Comparison of ENCODE assay signal across 11 cellular contexts in genomic region chr5:31889131-31889561, GRCh38.
DNase-seq lines count a peak whose midpoint lies in the region; ATAC-seq and TF ChIP-seq lines count a peak whose summit lies in the region.
"Had no signal": no experiment of that assay in that cellular context is flagged by ENCODE, and none has a peak within 500 bp of the region (broad histone marks: within the 10 kb centered on the region; RNA-seq: fewer than 3 reads in every experiment).

No MANE protein-coding gene starts in this region.

- H3K27ac ChIP-seq in caudate nucleus (ENCODE audit: low read depth, low read length), result peak overlapping the region; percentile 96
- H3K27ac ChIP-seq in lung (ENCODE audit: low read depth in 1 of 2, low read length in 1 of 2), result peak overlapping the region in 1 of 2 donors; percentile 15
- peak overlapping the region; percentile 9 to 76 (median 65) for H3K27ac ChIP-seq in upper lobe of left lung
- H3K27ac ChIP-seq in adrenal gland, result no peak overlapping the region
- H3K27ac ChIP-seq: colonic mucosa had no signal

- no peak overlapping the region for H3K4me3 ChIP-seq in lung
- no peak overlapping the region for H3K4me3 ChIP-seq in upper lobe of left lung
- no peak overlapping the region for H3K4me3 ChIP-seq in adrenal gland
- H3K4me3 ChIP-seq: colonic mucosa had no signal

- intact Hi-C loops in adrenal gland (cut with DNase I), result no loop called here

- H3K9me3 ChIP-seq in lung (ENCODE audit: control insufficient read depth in 2 of 2, insufficient read depth in 1 of 2, low read length in 1 of 2) (no peaks in the 10 kb centered on the region), upper lobe of left lung (no peaks in the 10 kb centered on the region), adrenal gland (replicated peaks in 1 of 3) (no peaks in the 10 kb centered on the region)
- H3K9me3 ChIP-seq: colonic mucosa had no signal

- no peak for TF ChIP-seq EP300 in upper lobe of left lung (IDR thresholded peaks at IDR 0.05)

- TF ChIP-seq CTCF in lung (IDR thresholded peaks at IDR 0.05; ENCODE audit: control extremely low read depth, extremely low read depth) (no peak), upper lobe of left lung (IDR thresholded peaks at IDR 0.05) (no peak), adrenal gland (IDR thresholded peaks at IDR 0.05) (no peak)

- TF ChIP-seq POLR2A in upper lobe of left lung (IDR thresholded peaks at IDR 0.05), result no peak
- no peak for TF ChIP-seq POLR2A in adrenal gland (IDR thresholded peaks at IDR 0.05)

- H3K36me3 ChIP-seq in lung (ENCODE audit: control insufficient read depth in 2 of 2, insufficient read depth in 2 of 2, low read length in 2 of 2) (no peaks in the 10 kb centered on the region), upper lobe of left lung (no peaks in the 10 kb centered on the region), adrenal gland (replicated peaks in 1 of 2) (no peaks in the 10 kb centered on the region)
- H3K36me3 ChIP-seq: colonic mucosa had no signal

- DNase-seq in NCI-H1417 (lab: John Stamatoyannopoulos, UW), result peak in 2 of 3 experiments; percentile 13 to 71
- no peak for DNase-seq in NCI-H1417 treated with DMSO at 0.1 percent for 48 hours (lab: John Stamatoyannopoulos, UW)
- no peak for DNase-seq in caudate nucleus (lab: John Stamatoyannopoulos, UW)
- DNase-seq in lung (ENCODE audit: low spot score), result peak; percentile 54
- DNase-seq in upper lobe of left lung, result peak in 1 of 2 donors; percentile 56
- no peak for DNase-seq in adrenal gland
- DNase-seq in cerebellum (ENCODE audit: low spot score), result no peak
- no peak for DNase-seq in retina
- DNase-seq: colonic mucosa, NCI-H2171, small intestine had no signal

- H3K27me3 ChIP-seq in lung (ENCODE audit: control insufficient read depth, insufficient read depth), result no peaks in the 10 kb centered on the region
- H3K27me3 ChIP-seq in upper lobe of left lung, result no peaks in the 10 kb centered on the region
- no peaks in the 10 kb centered on the region for H3K27me3 ChIP-seq in adrenal gland
- H3K27me3 ChIP-seq: colonic mucosa had no signal

- H3K4me1 ChIP-seq in lung (ENCODE audit: control insufficient read depth in 2 of 2, insufficient read depth in 2 of 2, low read length in 2 of 2) (peaks cover 7 to 15% of the 10 kb centered on the region in 2 donors), upper lobe of left lung (peaks cover 9 to 46% (median 26%) of the 10 kb centered on the region in 4 donors), adrenal gland (replicated peaks in 1 of 2) (no peaks in the 10 kb centered on the region)
- H3K4me1 ChIP-seq: colonic mucosa had no signal

- ATAC-seq in lung (ENCODE audit: insufficient read depth, low FRiP score) (no peak), upper lobe of left lung (ENCODE audit: low FRiP score in 2 of 2) (peak; percentile 34 to 56)

- WGBS in lung, 2 donors, result 45 to 75% methylated on average over 5 of the region's 5 CpGs
- 41 to 65% methylated on average over 5 of the region's 5 CpGs for WGBS in upper lobe of left lung, 2 donors
- WGBS in adrenal gland, 4 donors, result 56 to 79% (median 68%) methylated on average over 5 of the region's 5 CpGs

Comparison
In these comparisons a context has a peak if more than half of its experiments do, and no peak if none do; other contexts are left out.
1. DNase-seq: peak in NCI-H1417 (2 of 3) and lung (single experiment); none in NCI-H1417 treated with DMSO at 0.1 percent for 48 hours (single experiment), caudate nucleus (0 of 61), adrenal gland (0 of 7), cerebellum (single experiment) and retina (single experiment).
2. H3K27ac ChIP-seq: peak in caudate nucleus (single experiment) and upper lobe of left lung (4 of 4); none in adrenal gland (0 of 5).